Comparison of ENCODE assay signal across 8 cellular contexts in genomic region chr6:123415844-123416468, GRCh38.
DNase-seq lines count a peak whose midpoint lies in the region; ATAC-seq, FAIRE-seq and TF ChIP-seq lines count a peak whose summit lies in the region.

No MANE protein-coding gene starts in this region.

- no peaks in the 10 kb centered on the region for H3K36me3 Mint-ChIP-seq in mesothelial cell of epicardium

- H3K4me1 Mint-ChIP-seq in mesothelial cell of epicardium: no peaks in the 10 kb centered on the region

- no peaks in the 10 kb centered on the region for H3K36me3 ChIP-seq in H1 (ENCODE audit: control insufficient read depth in 2 of 4, insufficient read depth in 4 of 4, low read length in 3 of 4)

- no peak for TF ChIP-seq EP300 in H1 (IDR thresholded peaks at IDR 0.05; ENCODE audit: borderline replicate concordance in 1 of 2, low read depth in 2 of 2, low read length in 2 of 2)

- H3K18ac ChIP-seq in H1 (ENCODE audit: extremely low read depth, low read length): no peak overlapping the region

- TF ChIP-seq POLR2A in GM18505 (IDR thresholded peaks at IDR 0.05; ENCODE audit: borderline replicate concordance, extremely low read depth, insufficient read depth, insufficient read length) (no peak), H1 (IDR thresholded peaks at IDR 0.05; ENCODE audit: control extremely low read depth in 1 of 2, low read depth in 2 of 2, low read length in 2 of 2) (no peak)

- no peak overlapping the region for H3K23ac ChIP-seq in H1 (ENCODE audit: insufficient read length)

- H3K27ac Mint-ChIP-seq in mesothelial cell of epicardium: no peak overlapping the region

- no peak overlapping the region for H4K91ac ChIP-seq in H1 (replicated peaks; ENCODE audit: insufficient read length, low read length)

- no peak overlapping the region for H4K5ac ChIP-seq in H1 (ENCODE audit: insufficient read length, low read depth, low read length)

- no peaks in the 10 kb centered on the region for H3K27me3 Mint-ChIP-seq in mesothelial cell of epicardium (ENCODE audit: low read depth)

- peaks cover 0 to 5% (median 2%) of the 10 kb centered on the region in 4 experiments; a peak in 2 of 7 replicates for H3K4me1 ChIP-seq in H1 (replicated peaks in 1 of 4; ENCODE audit: control insufficient read depth in 3 of 4, insufficient read depth in 4 of 4, low read length in 3 of 4)

- 18% methylated on average over 6 of the region's 6 CpGs; no CpG with 5 or more reads in 1 of the 2 experiments for WGBS in H1 (ENCODE audit: extremely low coverage in 1 of 2, insufficient coverage in 1 of 2, insufficient read length in 1 of 2, insufficient replicate concordance in 2 of 2, low coverage in 1 of 2, low lambda C conversion rate in 2 of 2, missing lambda C conversion rate in 1 of 2), 2 experiments

- no peak overlapping the region for H2BK12ac ChIP-seq in H1 (ENCODE audit: low read depth, low read length)

- DNase-seq in AG20443 (ENCODE audit: low spot score) (peak; percentile 39), NCI-H1048 (lab: John Stamatoyannopoulos, UW) (peak; percentile 13), H1 (ENCODE audit: low read depth in 1 of 2, low spot score in 2 of 2) (peak in 1 of 2 experiments; percentile 58), mesothelial cell of epicardium (ENCODE audit: low spot score in 2 of 2, unreplicated experiment in 2 of 2) (peak in 1 of 2 experiments; percentile 46), urothelium cell line (ENCODE audit: low spot score) (peak; percentile 19)

- POLR2A ChIA-PET in H1 (lab: Charles Lee; ENCODE audit: partially characterized antibody): no interaction called here

- no peak overlapping the region for H3K27ac ChIP-seq in H1 (ENCODE audit: low read depth, low read length)

- TF ChIP-seq CTCF in H1 (IDR thresholded peaks at IDR 0.05; ENCODE audit: control extremely low read depth in 1 of 3, insufficient read depth in 1 of 3, low read depth in 1 of 3, low read length in 3 of 3) (peak in 2 of 3 experiments; percentile 49 to 64; a peak in 3 of 4 replicates), mesothelial cell of epicardium (IDR thresholded peaks at IDR 0.05; ENCODE audit: unreplicated experiment) (peak; percentile 90)

- CTCF ChIA-PET in H1 (lab: Charles Lee; ENCODE audit: partially characterized antibody): interaction anchor here (0.7 to 5.7 kb wide), 9 partner anchors 9 to 547 kb away, joined by 3 to 56 read pairs (median 4); no protein-coding TSS in a partner anchor

- no peak overlapping the region for H3K4me3 Mint-ChIP-seq in mesothelial cell of epicardium

- no peak overlapping the region for H2BK5ac ChIP-seq in H1 (ENCODE audit: low read depth, low read length)

- no peak overlapping the region for H2BK15ac ChIP-seq in H1 (ENCODE audit: low read length)

- H3K23me2 ChIP-seq in H1 (ENCODE audit: low read depth, low read length): no peaks in the 10 kb centered on the region; the same call in 1 of the 2 replicates

- no peak overlapping the region for H3K4me3 ChIP-seq in H1 (ENCODE audit: extremely low read depth in 1 of 4, insufficient read depth in 2 of 4, low read depth in 3 of 4, low read length in 4 of 4)

- H3K9me3 Mint-ChIP-seq in mesothelial cell of epicardium: no peaks in the 10 kb centered on the region

- no peaks in the 10 kb centered on the region for H4K20me1 ChIP-seq in H1 (replicated peaks in 1 of 2; ENCODE audit: control insufficient read depth in 1 of 2, insufficient read depth in 2 of 2, low read length in 2 of 2)

- no peak overlapping the region for H4K8ac ChIP-seq in H1 (ENCODE audit: extremely low read depth, insufficient read depth, low read length)

- no peak overlapping the region for H2BK120ac ChIP-seq in H1 (replicated peaks; ENCODE audit: low read depth, low read length)

- H3K27me3 ChIP-seq in H1 (replicated peaks in 1 of 4; ENCODE audit: control insufficient read depth in 3 of 4, extremely low read depth in 1 of 4, insufficient read depth in 3 of 4, low read length in 3 of 4): no peaks in the 10 kb centered on the region

- ATAC-seq in GM18505 (IDR thresholded peaks at IDR 0.05; ENCODE audit: unreplicated experiment) (peak; percentile 93), HG02870 (IDR thresholded peaks at IDR 0.05; ENCODE audit: unreplicated experiment) (peak; percentile 94), SK-N-SH treated with all-trans-retinoic acid at 6 μM for 48 hours (peak; percentile 70)

- peak; percentile 82 to 83 for TF ChIP-seq RAD21 in H1 (IDR thresholded peaks at IDR 0.05 in 1 of 2, conservative IDR thresholded peaks at IDR 0.05 in 1 of 2; ENCODE audit: low read depth in 2 of 2, low read length in 2 of 2)

- H2AFZ ChIP-seq in H1 (ENCODE audit: low read length): no peak overlapping the region

- no peak overlapping the region for H2AK5ac ChIP-seq in H1 (ENCODE audit: low read depth, low read length)

- H3K9ac ChIP-seq in H1 (replicated peaks in 1 of 4; ENCODE audit: extremely low read depth in 1 of 4, low read depth in 3 of 4, low read length in 3 of 4): no peak overlapping the region

- FAIRE-seq in H1 (lab: Jason Lieb, UNC) (peak; percentile 82), urothelium cell line (lab: Jason Lieb, UNC) (no peak)

- H3K4me2 ChIP-seq in H1 (ENCODE audit: insufficient read depth in 1 of 2, low read depth in 2 of 2, low read length in 2 of 2): no peak overlapping the region

- no peaks in the 10 kb centered on the region for H3K79me1 ChIP-seq in H1 (ENCODE audit: low read depth, low read length)

- H3K56ac ChIP-seq in H1 (replicated peaks; ENCODE audit: insufficient read length, low read depth, low read length): no peak overlapping the region

- H3K79me2 ChIP-seq in H1 (ENCODE audit: control insufficient read depth in 1 of 2, insufficient read depth in 2 of 2, low read length in 2 of 2): no peaks in the 10 kb centered on the region

- no peak overlapping the region for H3K14ac ChIP-seq in H1 (ENCODE audit: insufficient read length)

- no peak overlapping the region for H3K4ac ChIP-seq in H1 (replicated peaks; ENCODE audit: insufficient read length, low read depth, low read length)

- no peak overlapping the region for H2BK20ac ChIP-seq in H1 (ENCODE audit: low read length)

- H3K9me3 ChIP-seq in H1 (ENCODE audit: insufficient read depth in 2 of 2, low read depth in 1 of 2, low read length in 1 of 2): no peaks in the 10 kb centered on the region

TF ChIP-seq in SK-N-SH treated with all-trans-retinoic acid at 6 μM for 48 hours, 23 proteins besides CTCF, POLR2A, EP300 and RAD21 (continues in another document):
- no peak for TF ChIP-seq TCF4 (CRISPR knock-in tag; IDR thresholded peaks at IDR 0.05; ENCODE audit: borderline replicate concordance)
- TF ChIP-seq SNAI2 (CRISPR knock-in tag; IDR thresholded peaks at IDR 0.05): no peak
- no peak for TF ChIP-seq ZFP3 (CRISPR knock-in tag; IDR thresholded peaks at IDR 0.05)
- no peak for TF ChIP-seq CSRNP3 (CRISPR knock-in tag; IDR thresholded peaks at IDR 0.05)

TF ChIP-seq in H1, 55 proteins besides CTCF, POLR2A, EP300 and RAD21:
- no peak for TF ChIP-seq YY1 (IDR thresholded peaks at IDR 0.05; ENCODE audit: low read depth, low read length)
- TF ChIP-seq RFX5 (IDR thresholded peaks at IDR 0.05; ENCODE audit: borderline replicate concordance, low read depth, low read length): no peak
- TF ChIP-seq GABPA (IDR thresholded peaks at IDR 0.05; ENCODE audit: borderline replicate concordance, insufficient read depth, low read length): no peak
